In genomic region chr2:102005989-102006885, GRCh38 we compare ENCODE assay signal across 1 cellular context.
TF ChIP-seq lines count a peak whose summit lies in the region.

No MANE protein-coding gene starts in this region.

TF ChIP-seq in HepG2, 621 proteins besides CTCF, POLR2A, EP300 and RAD21 (continued from another document and continues in another):
- TF ChIP-seq FUBP1 (CRISPR knock-in tag; IDR thresholded peaks at IDR 0.05; ENCODE audit: borderline replicate concordance) (no peak), ZNF703 (CRISPR knock-in tag; IDR thresholded peaks at IDR 0.05; ENCODE audit: borderline replicate concordance) (no peak), ZNF235 (CRISPR knock-in tag; IDR thresholded peaks at IDR 0.05; ENCODE audit: borderline replicate concordance) (no peak), ZNF335 (CRISPR knock-in tag; IDR thresholded peaks at IDR 0.05) (no peak), RFX1 (IDR thresholded peaks at IDR 0.05) (no peak), ZSCAN9 (CRISPR knock-in tag; IDR thresholded peaks at IDR 0.05; ENCODE audit: borderline replicate concordance) (no peak), ATF3 (CRISPR knock-in tag; IDR thresholded peaks at IDR 0.05) (no peak), TARDBP (CRISPR knock-in tag; IDR thresholded peaks at IDR 0.05) (no peak), PHF20 (CRISPR knock-in tag; IDR thresholded peaks at IDR 0.05) (no peak), NFE2L2 (IDR thresholded peaks at IDR 0.05; ENCODE audit: low read length) (peak; percentile 63), DMTF1 (CRISPR knock-in tag; IDR thresholded peaks at IDR 0.05) (no peak), SIN3B (IDR thresholded peaks at IDR 0.05; ENCODE audit: low read length) (no peak), SNRNP70 (IDR thresholded peaks at IDR 0.05; ENCODE audit: low read depth, low read length) (no peak), ZNF460 (CRISPR knock-in tag; IDR thresholded peaks at IDR 0.05; ENCODE audit: borderline replicate concordance) (no peak), KAT7 (CRISPR knock-in tag; IDR thresholded peaks at IDR 0.05; ENCODE audit: borderline replicate concordance) (no peak), GATAD2A (CRISPR knock-in tag; IDR thresholded peaks at IDR 0.05) (peak; percentile 71), ZMYM2 (CRISPR knock-in tag; IDR thresholded peaks at IDR 0.05) (no peak), ZNF768 (CRISPR knock-in tag; IDR thresholded peaks at IDR 0.05) (no peak), SALL2 (CRISPR knock-in tag; IDR thresholded peaks at IDR 0.05) (no peak), SOX6 (IDR thresholded peaks at IDR 0.05) (no peak), SOX6 (CRISPR knock-in tag; IDR thresholded peaks at IDR 0.05) (no peak), ARHGAP35 (CRISPR knock-in tag; IDR thresholded peaks at IDR 0.05; ENCODE audit: borderline replicate concordance) (0 out of 2 replicates have a peak, but pooled peaks have one; percentile 16), ZNF75D (CRISPR knock-in tag; IDR thresholded peaks at IDR 0.05; ENCODE audit: borderline replicate concordance) (no peak), ZNF383 (CRISPR knock-in tag; IDR thresholded peaks at IDR 0.05; ENCODE audit: borderline replicate concordance) (no peak), ZNF784 (CRISPR knock-in tag; IDR thresholded peaks at IDR 0.05; ENCODE audit: borderline replicate concordance) (no peak), KDM5B (CRISPR knock-in tag; IDR thresholded peaks at IDR 0.05; ENCODE audit: borderline replicate concordance) (0 out of 2 replicates have a peak, but pooled peaks have one; percentile 31), RCOR2 (CRISPR knock-in tag; IDR thresholded peaks at IDR 0.05) (no peak), CBX2 (IDR thresholded peaks at IDR 0.05; ENCODE audit: low read depth, low read length) (no peak), CBX2 (CRISPR knock-in tag; IDR thresholded peaks at IDR 0.05; ENCODE audit: low read depth) (no peak), RARG (CRISPR knock-in tag; IDR thresholded peaks at IDR 0.05; ENCODE audit: low read depth) (no peak), ZNF883 (CRISPR knock-in tag; IDR thresholded peaks at IDR 0.05; ENCODE audit: not compliant biosample characterization) (no peak), ZIK1 (CRISPR knock-in tag; IDR thresholded peaks at IDR 0.05; ENCODE audit: borderline replicate concordance, low read depth) (no peak), ZBTB26 (CRISPR knock-in tag; IDR thresholded peaks at IDR 0.05; ENCODE audit: borderline replicate concordance) (no peak), JARID2 (CRISPR knock-in tag; IDR thresholded peaks at IDR 0.05; ENCODE audit: insufficient replicate concordance) (no peak), ZNF83 (CRISPR knock-in tag; IDR thresholded peaks at IDR 0.05; ENCODE audit: borderline replicate concordance) (no peak), ZNF513 (CRISPR knock-in tag; conservative IDR thresholded peaks at IDR 0.05) (no peak), ZNF143 (CRISPR knock-in tag; IDR thresholded peaks at IDR 0.05) (no peak), ZNF33A (CRISPR knock-in tag; IDR thresholded peaks at IDR 0.05; ENCODE audit: borderline replicate concordance) (no peak), MATR3 (CRISPR knock-in tag; IDR thresholded peaks at IDR 0.05) (no peak), MTERF4 (CRISPR knock-in tag; IDR thresholded peaks at IDR 0.05) (no peak), ZNF441 (CRISPR knock-in tag; IDR thresholded peaks at IDR 0.05; ENCODE audit: borderline replicate concordance) (no peak), ZNF878 (CRISPR knock-in tag; IDR thresholded peaks at IDR 0.05) (no peak), ZNF687 (CRISPR knock-in tag; IDR thresholded peaks at IDR 0.05) (peak; percentile 59), KDM6A (CRISPR knock-in tag; IDR thresholded peaks at IDR 0.05; ENCODE audit: low read depth) (no peak), SRSF1 (optimal IDR thresholded peaks at IDR 0.05; ENCODE audit: low read depth, low read length) (no peak), YEATS2 (CRISPR knock-in tag; IDR thresholded peaks at IDR 0.05; ENCODE audit: borderline replicate concordance) (no peak), STAT6 (CRISPR knock-in tag; IDR thresholded peaks at IDR 0.05; ENCODE audit: borderline replicate concordance) (no peak), NKX3-1 (CRISPR knock-in tag; IDR thresholded peaks at IDR 0.05) (no peak), MEF2D (CRISPR knock-in tag; IDR thresholded peaks at IDR 0.05) (peak; percentile 45; the same call in 1 of the 2 replicates), ZXDC (CRISPR knock-in tag; IDR thresholded peaks at IDR 0.05) (no peak), ZNF543 (CRISPR knock-in tag; IDR thresholded peaks at IDR 0.05) (no peak)
